Comparison of ENCODE assay signal across 1 cellular context in genomic region chr6:7198833-7199800, GRCh38.
A peak's percentile ranks its signal among the peaks of the same experiment; 100 is the strongest.
TF ChIP-seq lines count a peak whose summit lies in the region.

No MANE protein-coding gene starts in this region.

TF ChIP-seq in K562, 482 proteins besides CTCF, POLR2A, EP300 and RAD21 (continued from another document):
- TF ChIP-seq, protein P1, sequence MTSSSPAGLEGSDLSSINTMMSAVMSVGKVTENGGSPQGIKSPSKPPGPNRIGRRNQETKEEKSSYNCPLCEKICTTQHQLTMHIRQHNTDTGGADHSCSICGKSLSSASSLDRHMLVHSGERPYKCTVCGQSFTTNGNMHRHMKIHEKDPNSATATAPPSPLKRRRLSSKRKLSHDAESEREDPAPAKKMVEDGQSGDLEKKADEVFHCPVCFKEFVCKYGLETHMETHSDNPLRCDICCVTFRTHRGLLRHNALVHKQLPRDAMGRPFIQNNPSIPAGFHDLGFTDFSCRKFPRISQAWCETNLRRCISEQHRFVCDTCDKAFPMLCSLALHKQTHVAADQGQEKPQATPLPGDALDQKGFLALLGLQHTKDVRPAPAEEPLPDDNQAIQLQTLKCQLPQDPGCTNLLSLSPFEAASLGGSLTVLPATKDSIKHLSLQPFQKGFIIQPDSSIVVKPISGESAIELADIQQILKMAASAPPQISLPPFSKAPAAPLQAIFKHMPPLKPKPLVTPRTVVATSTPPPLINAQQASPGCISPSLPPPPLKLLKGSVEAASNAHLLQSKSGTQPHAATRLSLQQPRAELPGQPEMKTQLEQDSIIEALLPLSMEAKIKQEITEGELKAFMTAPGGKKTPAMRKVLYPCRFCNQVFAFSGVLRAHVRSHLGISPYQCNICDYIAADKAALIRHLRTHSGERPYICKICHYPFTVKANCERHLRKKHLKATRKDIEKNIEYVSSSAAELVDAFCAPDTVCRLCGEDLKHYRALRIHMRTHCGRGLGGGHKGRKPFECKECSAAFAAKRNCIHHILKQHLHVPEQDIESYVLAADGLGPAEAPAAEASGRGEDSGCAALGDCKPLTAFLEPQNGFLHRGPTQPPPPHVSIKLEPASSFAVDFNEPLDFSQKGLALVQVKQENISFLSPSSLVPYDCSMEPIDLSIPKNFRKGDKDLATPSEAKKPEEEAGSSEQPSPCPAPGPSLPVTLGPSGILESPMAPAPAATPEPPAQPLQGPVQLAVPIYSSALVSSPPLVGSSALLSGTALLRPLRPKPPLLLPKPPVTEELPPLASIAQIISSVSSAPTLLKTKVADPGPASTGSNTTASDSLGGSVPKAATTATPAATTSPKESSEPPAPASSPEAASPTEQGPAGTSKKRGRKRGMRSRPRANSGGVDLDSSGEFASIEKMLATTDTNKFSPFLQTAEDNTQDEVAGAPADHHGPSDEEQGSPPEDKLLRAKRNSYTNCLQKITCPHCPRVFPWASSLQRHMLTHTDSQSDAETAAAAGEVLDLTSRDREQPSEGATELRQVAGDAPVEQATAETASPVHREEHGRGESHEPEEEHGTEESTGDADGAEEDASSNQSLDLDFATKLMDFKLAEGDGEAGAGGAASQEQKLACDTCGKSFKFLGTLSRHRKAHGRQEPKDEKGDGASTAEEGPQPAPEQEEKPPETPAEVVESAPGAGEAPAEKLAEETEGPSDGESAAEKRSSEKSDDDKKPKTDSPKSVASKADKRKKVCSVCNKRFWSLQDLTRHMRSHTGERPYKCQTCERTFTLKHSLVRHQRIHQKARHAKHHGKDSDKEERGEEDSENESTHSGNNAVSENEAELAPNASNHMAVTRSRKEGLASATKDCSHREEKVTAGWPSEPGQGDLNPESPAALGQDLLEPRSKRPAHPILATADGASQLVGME (CRISPR knock-in tag; IDR thresholded peaks at IDR 0.05): no peak
- TF ChIP-seq MXD1 (CRISPR knock-in tag; IDR thresholded peaks at IDR 0.05; ENCODE audit: borderline replicate concordance, poor library complexity, severe bottlenecking): no peak
- no peak for TF ChIP-seq GTF2F1 (IDR thresholded peaks at IDR 0.05; ENCODE audit: low read depth, low read length)
- TF ChIP-seq ZNF551 (CRISPR knock-in tag; IDR thresholded peaks at IDR 0.05): 0 out of 2 replicates have a peak, but pooled peaks have one; percentile 70
- TF ChIP-seq BRD9 (IDR thresholded peaks at IDR 0.05; ENCODE audit: low read depth, partially characterized antibody): peak; percentile 92
- TF ChIP-seq, protein P2, sequence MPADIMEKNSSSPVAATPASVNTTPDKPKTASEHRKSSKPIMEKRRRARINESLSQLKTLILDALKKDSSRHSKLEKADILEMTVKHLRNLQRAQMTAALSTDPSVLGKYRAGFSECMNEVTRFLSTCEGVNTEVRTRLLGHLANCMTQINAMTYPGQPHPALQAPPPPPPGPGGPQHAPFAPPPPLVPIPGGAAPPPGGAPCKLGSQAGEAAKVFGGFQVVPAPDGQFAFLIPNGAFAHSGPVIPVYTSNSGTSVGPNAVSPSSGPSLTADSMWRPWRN (IDR thresholded peaks at IDR 0.05; ENCODE audit: low read depth): 0 out of 2 replicates have a peak, but pooled peaks have one; percentile 25
- TF ChIP-seq XRCC4 (IDR thresholded peaks at IDR 0.05; ENCODE audit: extremely low read depth, insufficient read depth, insufficient read length): no peak
- no peak for TF ChIP-seq SIX5 (IDR thresholded peaks at IDR 0.05; ENCODE audit: borderline replicate concordance in 1 of 2, insufficient read depth in 1 of 2, low read depth in 1 of 2, low read length in 2 of 2)
- TF ChIP-seq MCM3 (IDR thresholded peaks at IDR 0.05): no peak
- TF ChIP-seq HOXB6 (CRISPR knock-in tag; IDR thresholded peaks at IDR 0.05; ENCODE audit: borderline replicate concordance): no peak
- TF ChIP-seq, protein P3, sequence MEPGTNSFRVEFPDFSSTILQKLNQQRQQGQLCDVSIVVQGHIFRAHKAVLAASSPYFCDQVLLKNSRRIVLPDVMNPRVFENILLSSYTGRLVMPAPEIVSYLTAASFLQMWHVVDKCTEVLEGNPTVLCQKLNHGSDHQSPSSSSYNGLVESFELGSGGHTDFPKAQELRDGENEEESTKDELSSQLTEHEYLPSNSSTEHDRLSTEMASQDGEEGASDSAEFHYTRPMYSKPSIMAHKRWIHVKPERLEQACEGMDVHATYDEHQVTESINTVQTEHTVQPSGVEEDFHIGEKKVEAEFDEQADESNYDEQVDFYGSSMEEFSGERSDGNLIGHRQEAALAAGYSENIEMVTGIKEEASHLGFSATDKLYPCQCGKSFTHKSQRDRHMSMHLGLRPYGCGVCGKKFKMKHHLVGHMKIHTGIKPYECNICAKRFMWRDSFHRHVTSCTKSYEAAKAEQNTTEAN (CRISPR knock-in tag; IDR thresholded peaks at IDR 0.05): no peak
- TF ChIP-seq ARHGAP35 (IDR thresholded peaks at IDR 0.05; ENCODE audit: partially characterized antibody): peak; percentile 81
- TF ChIP-seq RUNX1 (IDR thresholded peaks at IDR 0.05; ENCODE audit: low read depth): no peak
- TF ChIP-seq PCBP1 (IDR thresholded peaks at IDR 0.05; ENCODE audit: low read depth, low read length, poor library complexity, severe bottlenecking): no peak
- TF ChIP-seq, protein P4, sequence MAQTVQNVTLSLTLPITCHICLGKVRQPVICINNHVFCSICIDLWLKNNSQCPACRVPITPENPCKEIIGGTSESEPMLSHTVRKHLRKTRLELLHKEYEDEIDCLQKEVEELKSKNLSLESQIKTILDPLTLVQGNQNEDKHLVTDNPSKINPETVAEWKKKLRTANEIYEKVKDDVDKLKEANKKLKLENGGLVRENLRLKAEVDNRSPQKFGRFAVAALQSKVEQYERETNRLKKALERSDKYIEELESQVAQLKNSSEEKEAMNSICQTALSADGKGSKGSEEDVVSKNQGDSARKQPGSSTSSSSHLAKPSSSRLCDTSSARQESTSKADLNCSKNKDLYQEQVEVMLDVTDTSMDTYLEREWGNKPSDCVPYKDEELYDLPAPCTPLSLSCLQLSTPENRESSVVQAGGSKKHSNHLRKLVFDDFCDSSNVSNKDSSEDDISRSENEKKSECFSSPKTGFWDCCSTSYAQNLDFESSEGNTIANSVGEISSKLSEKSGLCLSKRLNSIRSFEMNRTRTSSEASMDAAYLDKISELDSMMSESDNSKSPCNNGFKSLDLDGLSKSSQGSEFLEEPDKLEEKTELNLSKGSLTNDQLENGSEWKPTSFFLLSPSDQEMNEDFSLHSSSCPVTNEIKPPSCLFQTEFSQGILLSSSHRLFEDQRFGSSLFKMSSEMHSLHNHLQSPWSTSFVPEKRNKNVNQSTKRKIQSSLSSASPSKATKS (CRISPR knock-in tag; IDR thresholded peaks at IDR 0.05): no peak; the same call in 1 of the 2 replicates
- no peak for TF ChIP-seq ZNF12 (CRISPR knock-in tag; IDR thresholded peaks at IDR 0.05)
- TF ChIP-seq ZNF584 (CRISPR knock-in tag; IDR thresholded peaks at IDR 0.05; ENCODE audit: low read depth): peak; percentile 80; the same call in 1 of the 2 replicates
- no peak for TF ChIP-seq ZNF121 (CRISPR knock-in tag; conservative IDR thresholded peaks at IDR 0.05)
- 0 out of 2 replicates have a peak, but pooled peaks have one; percentile 20 for TF ChIP-seq ZNF431 (CRISPR knock-in tag; IDR thresholded peaks at IDR 0.05)
- no peak for TF ChIP-seq ZNF444 (CRISPR knock-in tag; IDR thresholded peaks at IDR 0.05)
- TF ChIP-seq GABPB2 (CRISPR knock-in tag; conservative IDR thresholded peaks at IDR 0.05): no peak
- TF ChIP-seq SMC3 (conservative IDR thresholded peaks at IDR 0.05; ENCODE audit: insufficient read depth, low read depth, low read length): no peak
- no peak for TF ChIP-seq ZBTB7A (IDR thresholded peaks at IDR 0.05; ENCODE audit: borderline replicate concordance, control insufficient read depth, low read depth, low read length)
- TF ChIP-seq CBX3 (IDR thresholded peaks at IDR 0.05; ENCODE audit: borderline replicate concordance in 1 of 2, low read length in 2 of 2): peak in 1 of 2 experiments; percentile 64; a peak in 1 of 3 replicates
- no peak for TF ChIP-seq ZNF217 (CRISPR knock-in tag; IDR thresholded peaks at IDR 0.05)
- no peak for TF ChIP-seq HIVEP1 (CRISPR knock-in tag; IDR thresholded peaks at IDR 0.05)
- TF ChIP-seq L3MBTL2 (IDR thresholded peaks at IDR 0.05): peak; percentile 37; the same call in 1 of the 2 replicates
- TF ChIP-seq NFE2L1 (tag; IDR thresholded peaks at IDR 0.05; ENCODE audit: borderline replicate concordance, low read depth): no peak
- TF ChIP-seq, protein P5, sequence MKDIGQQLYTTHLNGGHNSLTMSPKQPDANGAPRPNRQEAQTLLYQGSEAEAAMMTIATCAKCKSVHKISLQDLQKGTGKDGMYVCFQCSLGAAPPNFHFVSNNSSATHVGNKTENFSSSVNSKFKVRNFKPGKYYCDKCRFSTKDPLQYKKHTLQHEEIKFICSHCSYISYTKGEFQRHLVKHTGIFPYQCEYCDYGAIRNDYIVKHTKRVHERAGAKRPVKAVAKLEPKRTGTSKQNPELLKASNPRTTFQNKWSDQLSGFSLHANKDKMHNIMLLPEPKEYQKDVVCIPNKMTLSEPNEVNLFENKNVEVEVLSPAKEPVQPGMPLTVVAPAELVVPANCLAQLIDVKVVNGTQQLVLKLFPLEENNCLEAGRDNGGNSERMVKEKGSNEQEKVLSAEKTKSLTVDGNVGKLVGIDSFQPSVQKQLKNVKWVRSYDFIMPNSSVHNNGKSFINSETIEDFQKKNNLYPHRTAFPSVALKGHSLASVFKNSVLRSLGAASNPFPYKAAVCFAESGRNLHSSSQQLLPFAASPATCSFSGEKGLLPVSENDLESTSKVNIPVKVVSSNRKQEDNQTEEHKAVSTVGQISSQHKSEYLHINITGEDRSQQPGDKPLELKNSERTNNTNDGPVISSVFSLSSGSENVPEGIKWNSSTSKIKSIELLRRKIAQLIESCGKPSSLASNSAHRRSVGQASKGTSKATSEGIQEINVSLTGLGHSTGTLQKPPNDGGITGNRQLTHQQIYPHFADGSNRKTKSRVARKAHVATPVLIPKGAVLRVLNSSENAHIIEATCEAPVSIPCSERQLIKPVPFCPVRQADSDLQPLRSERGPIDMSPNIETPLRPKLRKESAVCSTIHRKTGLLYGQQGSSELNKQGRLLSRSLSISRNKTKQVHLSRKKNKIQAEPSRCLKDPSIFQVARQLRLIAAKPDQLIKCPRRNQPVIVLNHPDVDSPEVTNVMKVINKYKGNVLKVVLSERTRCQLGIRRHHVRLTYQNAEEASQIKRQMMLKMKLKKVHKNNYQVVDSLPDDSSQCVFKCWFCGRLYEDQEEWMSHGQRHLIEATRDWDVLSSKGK (CRISPR knock-in tag; IDR thresholded peaks at IDR 0.05): 0 out of 2 replicates have a peak, but pooled peaks have one; percentile 71
- no peak; the same call in 1 of the 2 replicates for TF ChIP-seq YBX1 (IDR thresholded peaks at IDR 0.05)
- TF ChIP-seq ZNF253 (CRISPR knock-in tag; conservative IDR thresholded peaks at IDR 0.05): no peak
- TF ChIP-seq NCOA1 (IDR thresholded peaks at IDR 0.05; ENCODE audit: low read depth): peak; percentile 24; the same call in 1 of the 2 replicates
- no peak for TF ChIP-seq CBX2 (IDR thresholded peaks at IDR 0.05; ENCODE audit: insufficient read depth, low read length, poor library complexity, severe bottlenecking)
- TF ChIP-seq NFIX (CRISPR knock-in tag; IDR thresholded peaks at IDR 0.05; ENCODE audit: low read depth): no peak
- TF ChIP-seq RBM22 (IDR thresholded peaks at IDR 0.05; ENCODE audit: low read depth, low read length, poor library complexity, severe bottlenecking): no peak
- no peak; the same call in 1 of the 2 replicates for TF ChIP-seq ILK (tag; IDR thresholded peaks at IDR 0.05; ENCODE audit: borderline replicate concordance, low read depth)
- TF ChIP-seq ZNF239 (CRISPR knock-in tag; IDR thresholded peaks at IDR 0.05): peak; percentile 23
- TF ChIP-seq ELF2 (CRISPR knock-in tag; IDR thresholded peaks at IDR 0.05): no peak
- TF ChIP-seq, protein P6, sequence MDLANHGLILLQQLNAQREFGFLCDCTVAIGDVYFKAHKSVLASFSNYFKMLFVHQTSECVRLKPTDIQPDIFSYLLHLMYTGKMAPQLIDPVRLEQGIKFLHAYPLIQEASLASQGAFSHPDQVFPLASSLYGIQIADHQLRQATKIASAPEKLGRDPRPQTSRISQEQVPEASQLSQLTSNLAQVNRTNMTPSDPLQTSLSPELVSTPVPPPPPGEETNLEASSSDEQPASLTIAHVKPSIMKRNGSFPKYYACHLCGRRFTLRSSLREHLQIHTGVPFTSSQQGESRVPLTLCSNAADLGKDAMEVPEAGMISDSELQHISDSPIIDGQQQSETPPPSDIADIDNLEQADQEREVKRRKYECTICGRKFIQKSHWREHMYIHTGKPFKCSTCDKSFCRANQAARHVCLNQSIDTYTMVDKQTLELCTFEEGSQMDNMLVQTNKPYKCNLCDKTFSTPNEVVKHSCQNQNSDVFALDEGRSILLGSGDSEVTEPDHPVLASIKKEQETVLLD (IDR thresholded peaks at IDR 0.05): peak; percentile 59
- TF ChIP-seq NR4A1 (CRISPR knock-in tag; IDR thresholded peaks at IDR 0.05): no peak
- TF ChIP-seq NR4A1 (tag; IDR thresholded peaks at IDR 0.05): 0 out of 2 replicates have a peak, but pooled peaks have one; percentile 23
- TF ChIP-seq FOSL1 (tag; conservative IDR thresholded peaks at IDR 0.05): peak; percentile 79
- peak; percentile 10 for TF ChIP-seq MEIS2 (IDR thresholded peaks at IDR 0.05; ENCODE audit: partially characterized antibody)
- no peak for TF ChIP-seq RB1 (IDR thresholded peaks at IDR 0.05; ENCODE audit: low read depth)
- TF ChIP-seq U2AF2 (optimal IDR thresholded peaks at IDR 0.05; ENCODE audit: low read depth, low read length): no peak
- 0 out of 2 replicates have a peak, but pooled peaks have one; percentile 26 for TF ChIP-seq ZNF764 (CRISPR knock-in tag; IDR thresholded peaks at IDR 0.05; ENCODE audit: low read depth)
- no peak for TF ChIP-seq TCF7L2 (IDR thresholded peaks at IDR 0.05; ENCODE audit: low read depth, low read length)
- TF ChIP-seq HNRNPLL (IDR thresholded peaks at IDR 0.05; ENCODE audit: low read depth, low read length, poor library complexity, severe bottlenecking): no peak
- TF ChIP-seq, protein P7, sequence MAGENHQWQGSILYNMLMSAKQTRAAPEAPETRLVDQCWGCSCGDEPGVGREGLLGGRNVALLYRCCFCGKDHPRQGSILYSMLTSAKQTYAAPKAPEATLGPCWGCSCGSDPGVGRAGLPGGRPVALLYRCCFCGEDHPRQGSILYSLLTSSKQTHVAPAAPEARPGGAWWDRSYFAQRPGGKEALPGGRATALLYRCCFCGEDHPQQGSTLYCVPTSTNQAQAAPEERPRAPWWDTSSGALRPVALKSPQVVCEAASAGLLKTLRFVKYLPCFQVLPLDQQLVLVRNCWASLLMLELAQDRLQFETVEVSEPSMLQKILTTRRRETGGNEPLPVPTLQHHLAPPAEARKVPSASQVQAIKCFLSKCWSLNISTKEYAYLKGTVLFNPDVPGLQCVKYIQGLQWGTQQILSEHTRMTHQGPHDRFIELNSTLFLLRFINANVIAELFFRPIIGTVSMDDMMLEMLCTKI (IDR thresholded peaks at IDR 0.05; ENCODE audit: partially characterized antibody): no peak
- TF ChIP-seq KLF6 (CRISPR knock-in tag; IDR thresholded peaks at IDR 0.05; ENCODE audit: borderline replicate concordance): peak; percentile 43; the same call in 1 of the 2 replicates
- TF ChIP-seq SNRNP70 (optimal IDR thresholded peaks at IDR 0.05; ENCODE audit: low read depth, low read length): no peak
- no peak for TF ChIP-seq ETV1 (tag; conservative IDR thresholded peaks at IDR 0.05; ENCODE audit: low read depth)
- peak; percentile 97 for TF ChIP-seq ARID1B (IDR thresholded peaks at IDR 0.05)
- TF ChIP-seq SAFB2 (IDR thresholded peaks at IDR 0.05; ENCODE audit: borderline replicate concordance, low read depth, low read length, severe bottlenecking): no peak
